ENCODE assay signal across 8 cellular contexts in the genomic region with DNA sequence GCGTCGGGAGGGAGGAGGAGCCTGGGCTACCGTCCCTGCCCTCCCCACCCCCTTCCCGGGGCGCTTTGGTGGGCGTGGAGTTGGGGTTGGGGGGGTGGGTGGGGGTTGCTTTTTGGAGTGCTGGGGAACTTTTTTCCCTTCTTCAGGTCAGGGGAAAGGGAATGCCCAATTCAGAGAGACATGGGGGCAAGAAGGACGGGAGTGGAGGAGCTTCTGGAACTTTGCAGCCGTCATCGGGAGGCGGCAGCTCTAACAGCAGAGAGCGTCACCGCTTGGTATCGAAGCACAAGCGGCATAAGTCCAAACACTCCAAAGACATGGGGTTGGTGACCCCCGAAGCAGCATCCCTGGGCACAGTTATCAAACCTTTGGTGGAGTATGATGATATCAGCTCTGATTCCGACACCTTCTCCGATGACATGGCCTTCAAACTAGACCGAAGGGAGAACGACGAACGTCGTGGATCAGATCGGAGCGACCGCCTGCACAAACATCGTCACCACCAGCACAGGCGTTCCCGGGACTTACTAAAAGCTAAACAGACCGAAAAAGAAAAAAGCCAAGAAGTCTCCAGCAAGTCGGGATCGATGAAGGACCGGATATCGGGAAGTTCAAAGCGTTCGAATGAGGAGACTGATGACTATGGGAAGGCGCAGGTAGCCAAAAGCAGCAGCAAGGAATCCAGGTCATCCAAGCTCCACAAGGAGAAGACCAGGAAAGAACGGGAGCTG. TPM values are rescaled to one million over a fixed set of nuclear protein-coding genes. Genes with fewer than 3 reads are reported as not detected.
A peak's percentile ranks its signal among the peaks of the same experiment; 100 is the strongest.
DNase-seq lines count a peak whose midpoint lies in the region; ATAC-seq, FAIRE-seq and TF ChIP-seq lines count a peak whose summit lies in the region.

No MANE protein-coding gene starts in this region.

- H3K9me3 Mint-ChIP-seq in activated naive CD8-positive, alpha-beta T cell treated with anti-CD3 and anti-CD28 coated beads for 36 hours = no peaks in the 10 kb centered on the region

- no peaks in the 10 kb centered on the region for H3K27me3 ChIP-seq in pancreas

- H3K9me3 ChIP-seq in pancreas = no peaks in the 10 kb centered on the region

- intact Hi-C loops in Right ventricle myocardium inferior (cut with DNase I) (loop anchor here (5.0 kb wide), 1 partner anchor 60 kb away; the partner anchor contains the start of gene FBXL20), pancreas (cut with DNase I) (no loop called here)

- H3K36me3 ChIP-seq in pancreas = no peaks in the 10 kb centered on the region

- no peak for FAIRE-seq in pancreas (lab: Jason Lieb, UNC)

- peaks cover 6 to 17% (median 6%) of the 10 kb centered on the region in 3 donors for H3K4me1 ChIP-seq in pancreas

- 0% methylated on average over 35 to 37 of the region's 37 CpGs for WGBS in pancreas, 2 donors

- ATAC-seq in GM21825 (IDR thresholded peaks at IDR 0.05; ENCODE audit: unreplicated experiment) (peak; percentile 40), Right ventricle myocardium inferior (peak; percentile 85), pancreas (peak; percentile 69 to 85 (median 76))

- peaks cover 38% of the 10 kb centered on the region for H3K36me3 Mint-ChIP-seq in activated naive CD8-positive, alpha-beta T cell treated with anti-CD3 and anti-CD28 coated beads for 36 hours

- H3K27ac Mint-ChIP-seq in activated naive CD8-positive, alpha-beta T cell treated with anti-CD3 and anti-CD28 coated beads for 36 hours = peak overlapping the region; percentile 93

- H3K4me3 Mint-ChIP-seq in activated naive CD8-positive, alpha-beta T cell treated with anti-CD3 and anti-CD28 coated beads for 36 hours = peak overlapping the region; percentile 87

- DNase-seq in ELR (ENCODE audit: low read depth) = peak; percentile 39
- peak; percentile 34 for DNase-seq in NCI-H1092 treated with DMSO at 0.1 percent for 48 hours (lab: John Stamatoyannopoulos, UW)
- DNase-seq in activated naive CD8-positive, alpha-beta T cell treated with anti-CD3 and anti-CD28 coated beads for 36 hours = peak; percentile 72
- DNase-seq in Right ventricle myocardium inferior (ENCODE audit: missing footprints) = no peak
- DNase-seq in pancreas = peak in 3 of 6 donors; percentile 29 to 36 (median 31)
- no peak for DNase-seq in NCI-H1105 (lab: John Stamatoyannopoulos, UW)
- no peak for DNase-seq in occipital lobe (lab: John Stamatoyannopoulos, UW)

- H3K27ac ChIP-seq in pancreas = peak overlapping the region; percentile 90 to 97 (median 96)

- H3K4me3 ChIP-seq in pancreas = peak overlapping the region; percentile 76 to 91 (median 86)

- H3K27me3 Mint-ChIP-seq in activated naive CD8-positive, alpha-beta T cell treated with anti-CD3 and anti-CD28 coated beads for 36 hours = no peaks in the 10 kb centered on the region

- no peak for TF ChIP-seq CTCF in pancreas (IDR thresholded peaks at IDR 0.05)

- H3K4me1 Mint-ChIP-seq in activated naive CD8-positive, alpha-beta T cell treated with anti-CD3 and anti-CD28 coated beads for 36 hours = peaks cover 30% of the 10 kb centered on the region

RNA-seq across cellular contexts. Expression of gene CDK12, which starts 0.8 kb away (rescaled TPM):
- 10 to 100 TPM; 78.8 to 82.1 TPM for total RNA-seq in activated naive CD8-positive, alpha-beta T cell treated with anti-CD3 and anti-CD28 coated beads for 36 hours
- total RNA-seq in Right ventricle myocardium inferior = 18.8 TPM
- total RNA-seq in pancreas = 10 to 100 TPM; 14.3 to 30.7 (median 18.2) TPM
- 10 to 100 TPM in 1 of 2 donors, 1 to 10 TPM in 1; 9.3 to 12.4 TPM for polyA plus RNA-seq in pancreas
- total RNA-seq in occipital lobe = 21.5 TPM

RNA-seq across cellular contexts. Expression of gene MED1, which starts 11.0 kb away (rescaled TPM):
- total RNA-seq in activated naive CD8-positive, alpha-beta T cell treated with anti-CD3 and anti-CD28 coated beads for 36 hours = 10 to 100 TPM; 78.4 to 83.1 TPM
- total RNA-seq in Right ventricle myocardium inferior = 22.1 TPM
- 10 to 100 TPM in 4 of 6 donors, 1 to 10 TPM in 2; 7.1 to 16.8 (median 12.5) TPM for total RNA-seq in pancreas
- 1 to 10 TPM; 4.0 to 6.0 TPM for polyA plus RNA-seq in pancreas
- total RNA-seq in occipital lobe = 30.7 TPM

Comparison
In these comparisons a context has a peak if more than half of its experiments do, and no peak if none do; other contexts are left out.
1. DNase-seq: peak in ELR (single experiment), NCI-H1092 treated with DMSO at 0.1 percent for 48 hours (single experiment) and activated naive CD8-positive, alpha-beta T cell treated with anti-CD3 and anti-CD28 coated beads for 36 hours (single experiment); none in Right ventricle myocardium inferior (single experiment), NCI-H1105 (single experiment) and occipital lobe (single experiment).
2. Peak in every context shown above with its lines, with median percentiles within 50 percentile points of each other: ATAC-seq.